22 cellular contexts compared by ENCODE assay signal in the genomic region with DNA sequence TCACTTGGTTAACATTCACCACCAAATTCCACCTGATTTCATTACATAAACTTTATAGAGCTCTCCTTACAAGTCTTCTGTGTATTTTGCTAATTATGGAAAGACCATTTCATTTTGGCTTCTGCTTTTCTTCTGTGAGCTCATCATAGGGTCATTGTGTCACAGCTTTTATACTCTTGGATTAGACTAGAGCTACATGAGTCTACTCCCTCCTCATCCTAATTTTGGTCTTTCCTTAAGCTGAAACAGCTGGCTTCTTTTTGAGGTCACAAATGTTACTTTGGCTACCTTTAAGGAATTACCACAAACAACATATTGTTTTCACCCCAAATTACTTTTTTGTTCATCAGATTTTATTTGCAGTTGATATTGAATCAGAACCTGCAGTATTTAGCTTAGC.
DNase-seq lines count a peak whose midpoint lies in the region; ATAC-seq, FAIRE-seq and TF ChIP-seq lines count a peak whose summit lies in the region.
"Had no signal": no experiment of that assay in that cellular context is flagged by ENCODE, and none has a peak within 500 bp of the region (broad histone marks: within the 10 kb centered on the region; RNA-seq: fewer than 3 reads in every experiment).

No MANE protein-coding gene starts in this region.

- intact Hi-C loops in gastrocnemius medialis (cut with DNase I; ENCODE audit: low total_unique reads), result no loop called here

- no peak for DNase-seq in HFFc6
- DNase-seq in astrocyte (ENCODE audit: low read depth), result peak; percentile 5
- peak; percentile 43 to 71 for DNase-seq in foreskin fibroblast
- DNase-seq in DMS114 treated with DMSO at 0.1 percent for 48 hours (lab: John Stamatoyannopoulos, UW; ENCODE audit: unreplicated experiment), result no peak
- DNase-seq in gastrocnemius medialis, result no peak
- DNase-seq in hepatic stellate cell (ENCODE audit: low spot score), result no peak
- DNase-seq: CD8-positive, alpha-beta T cell; DMS153; GDM1; KG1; NCI-H1105; NCI-H146; NCI-H2029; NCI-H510A treated with DMSO at 0.1 percent for 48 hours; NCI-H748 treated with DMSO at 0.1 percent for 48 hours; SIG-M5; SK-N-SH had no signal

- no peak for TF ChIP-seq CTCF in HFFc6 (IDR thresholded peaks at IDR 0.05)
- no peak for TF ChIP-seq CTCF in astrocyte (IDR thresholded peaks at IDR 0.05; ENCODE audit: insufficient read depth, low read depth, low read length)
- TF ChIP-seq CTCF in foreskin fibroblast (IDR thresholded peaks at IDR 0.05; ENCODE audit: low read depth, low read length), result no peak
- no peak for TF ChIP-seq CTCF in gastrocnemius medialis (IDR thresholded peaks at IDR 0.05 in 4 of 5, conservative IDR thresholded peaks at IDR 0.05 in 1 of 5)

- in situ Hi-C loops in gastrocnemius medialis (cut with MboI; ENCODE audit: low sequenced_read_pairs in 4 of 4), result no loop called here

- TF ChIP-seq POLR2A in gastrocnemius medialis (IDR thresholded peaks at IDR 0.05), result no peak

- no peaks in the 10 kb centered on the region for H4K20me1 ChIP-seq in astrocyte (ENCODE audit: insufficient read depth, low read length)
- H4K20me1 ChIP-seq: BLaER1 treated with 17β-estradiol and CSF1 and Interleukin-3, amounts not matched to agents 10 nM and 100 nM had no signal

- H3K4me3 Mint-ChIP-seq in HFFc6 (no peak overlapping the region), astrocyte (ENCODE audit: unreplicated experiment) (no peak overlapping the region)
- H3K4me3 Mint-ChIP-seq: CD8-positive, alpha-beta T cell had no signal

- no peak for ATAC-seq in HG02763 (IDR thresholded peaks at IDR 0.05; ENCODE audit: unreplicated experiment)
- no peak for ATAC-seq in gastrocnemius medialis
- ATAC-seq: CD8-positive, alpha-beta T cell had no signal

- no peak overlapping the region for H3K4me3 ChIP-seq in astrocyte (ENCODE audit: insufficient read depth, low read depth, low read length)
- no peak overlapping the region for H3K4me3 ChIP-seq in foreskin fibroblast (ENCODE audit: low read depth in 1 of 2, low read length in 2 of 2)
- H3K4me3 ChIP-seq in gastrocnemius medialis, result no peak overlapping the region
- H3K4me3 ChIP-seq: BLaER1 treated with 17β-estradiol and CSF1 and Interleukin-3, amounts not matched to agents 10 nM and 100 nM had no signal

- H3K79me2 ChIP-seq in astrocyte (ENCODE audit: insufficient read depth, low read length), result no peaks in the 10 kb centered on the region

- H3K27me3 Mint-ChIP-seq in HFFc6 (ENCODE audit: insufficient read depth), result peaks cover 5% of the 10 kb centered on the region
- H3K27me3 Mint-ChIP-seq in astrocyte (ENCODE audit: low read depth, unreplicated experiment), result no peaks in the 10 kb centered on the region

- H3K27ac Mint-ChIP-seq in HFFc6, result peak overlapping the region; percentile 43
- no peak overlapping the region for H3K27ac Mint-ChIP-seq in astrocyte (ENCODE audit: unreplicated experiment)
- H3K27ac Mint-ChIP-seq: CD8-positive, alpha-beta T cell had no signal

- peak; percentile 52 for FAIRE-seq in astrocyte (lab: Jason Lieb, UNC)
- FAIRE-seq: H54 had no signal

- H3K9me3 Mint-ChIP-seq in HFFc6 (peaks cover 7% of the 10 kb centered on the region; the same call in 1 of the 2 replicates), astrocyte (ENCODE audit: unreplicated experiment) (peaks cover 6% of the 10 kb centered on the region)
- H3K9me3 Mint-ChIP-seq: CD8-positive, alpha-beta T cell had no signal

- no peak overlapping the region for H3K4me2 ChIP-seq in astrocyte (ENCODE audit: low read length)
- H3K4me2 ChIP-seq: BLaER1 treated with 17β-estradiol and CSF1 and Interleukin-3, amounts not matched to agents 10 nM and 100 nM had no signal

- no peaks in the 10 kb centered on the region for H3K36me3 ChIP-seq in astrocyte (ENCODE audit: insufficient read depth, low read length)
- no peaks in the 10 kb centered on the region for H3K36me3 ChIP-seq in gastrocnemius medialis
- H3K36me3 ChIP-seq: BLaER1 treated with 17β-estradiol and CSF1 and Interleukin-3, amounts not matched to agents 10 nM and 100 nM had no signal

- H3K9me3 ChIP-seq in astrocyte (ENCODE audit: insufficient read depth, low read depth, low read length) (no peaks in the 10 kb centered on the region), gastrocnemius medialis (no peaks in the 10 kb centered on the region)
- H3K9me3 ChIP-seq: SK-N-SH had no signal

- H3K27me3 ChIP-seq in astrocyte (ENCODE audit: insufficient read depth, low read length) (no peaks in the 10 kb centered on the region), gastrocnemius medialis (no peaks in the 10 kb centered on the region)
- H3K27me3 ChIP-seq: BLaER1 treated with 17β-estradiol and CSF1 and Interleukin-3, amounts not matched to agents 10 nM and 100 nM had no signal

- H3K36me3 Mint-ChIP-seq in HFFc6 (ENCODE audit: low read depth) (peaks cover 13% of the 10 kb centered on the region; the same call in 1 of the 2 replicates), astrocyte (ENCODE audit: low read depth, unreplicated experiment) (no peaks in the 10 kb centered on the region)
- H3K36me3 Mint-ChIP-seq: CD8-positive, alpha-beta T cell had no signal

- no peak overlapping the region for H2AFZ ChIP-seq in astrocyte (ENCODE audit: low read depth, low read length)

- H3K4me1 Mint-ChIP-seq in HFFc6 (ENCODE audit: low read depth) (peaks cover 40% of the 10 kb centered on the region), astrocyte (ENCODE audit: low read depth, unreplicated experiment) (no peaks in the 10 kb centered on the region)

- no peaks in the 10 kb centered on the region for H3K4me1 ChIP-seq in astrocyte (ENCODE audit: insufficient read depth, low read length)
- H3K4me1 ChIP-seq in gastrocnemius medialis, result no peaks in the 10 kb centered on the region
- H3K4me1 ChIP-seq: BLaER1 treated with 17β-estradiol and CSF1 and Interleukin-3, amounts not matched to agents 10 nM and 100 nM had no signal

- no peak overlapping the region for H3K9ac ChIP-seq in astrocyte (ENCODE audit: low read length)
- H3K9ac ChIP-seq: BLaER1 treated with 17β-estradiol and CSF1 and Interleukin-3, amounts not matched to agents 10 nM and 100 nM; SK-N-SH had no signal

- H3K27ac ChIP-seq in astrocyte (ENCODE audit: low read depth, low read length) (no peak overlapping the region), gastrocnemius medialis (no peak overlapping the region)
- H3K27ac ChIP-seq: BLaER1 treated with 17β-estradiol and CSF1 and Interleukin-3, amounts not matched to agents 10 nM and 100 nM; HL-60; RWPE1 had no signal

Comparison
In these comparisons a context has a peak if more than half of its experiments do, and no peak if none do; other contexts are left out.
1. DNase-seq: peak in astrocyte (single experiment) and foreskin fibroblast (2 of 2); none in HFFc6 (single experiment), DMS114 treated with DMSO at 0.1 percent for 48 hours (single experiment), gastrocnemius medialis (0 of 2) and hepatic stellate cell (single experiment).